9 cellular contexts compared by ENCODE assay signal in genomic region chr2:21033237-21034155, GRCh38. TPM values are rescaled to one million over a fixed set of nuclear protein-coding genes. Genes with fewer than 3 reads are reported as not detected.
"Had no signal": no experiment of that assay in that cellular context is flagged by ENCODE, and none has a peak within 500 bp of the region (broad histone marks: within the 10 kb centered on the region; RNA-seq: fewer than 3 reads in every experiment).

No MANE protein-coding gene starts in this region.

- H2AFZ ChIP-seq: GM23248 had no signal

- FAIRE-seq: K562 had no signal

- DNase-seq: GM23248, GOT3, H7, HCEC 1CT, IMR-90, KG1 had no signal

- ATAC-seq: K562 had no signal

- H3K27ac ChIP-seq: GM23248, HL-60 had no signal

- H3K9ac ChIP-seq: GM23248 had no signal

- H3K4me3 ChIP-seq: GM23248, K562 had no signal

RNA-seq across cellular contexts. Expression of gene APOB, which starts 10.4 kb away (rescaled TPM):
- total RNA-seq: GM23248, H4 had no signal
- polyA plus RNA-seq: GM23248, IMR-90, K562 had no signal
